In the genomic region with DNA sequence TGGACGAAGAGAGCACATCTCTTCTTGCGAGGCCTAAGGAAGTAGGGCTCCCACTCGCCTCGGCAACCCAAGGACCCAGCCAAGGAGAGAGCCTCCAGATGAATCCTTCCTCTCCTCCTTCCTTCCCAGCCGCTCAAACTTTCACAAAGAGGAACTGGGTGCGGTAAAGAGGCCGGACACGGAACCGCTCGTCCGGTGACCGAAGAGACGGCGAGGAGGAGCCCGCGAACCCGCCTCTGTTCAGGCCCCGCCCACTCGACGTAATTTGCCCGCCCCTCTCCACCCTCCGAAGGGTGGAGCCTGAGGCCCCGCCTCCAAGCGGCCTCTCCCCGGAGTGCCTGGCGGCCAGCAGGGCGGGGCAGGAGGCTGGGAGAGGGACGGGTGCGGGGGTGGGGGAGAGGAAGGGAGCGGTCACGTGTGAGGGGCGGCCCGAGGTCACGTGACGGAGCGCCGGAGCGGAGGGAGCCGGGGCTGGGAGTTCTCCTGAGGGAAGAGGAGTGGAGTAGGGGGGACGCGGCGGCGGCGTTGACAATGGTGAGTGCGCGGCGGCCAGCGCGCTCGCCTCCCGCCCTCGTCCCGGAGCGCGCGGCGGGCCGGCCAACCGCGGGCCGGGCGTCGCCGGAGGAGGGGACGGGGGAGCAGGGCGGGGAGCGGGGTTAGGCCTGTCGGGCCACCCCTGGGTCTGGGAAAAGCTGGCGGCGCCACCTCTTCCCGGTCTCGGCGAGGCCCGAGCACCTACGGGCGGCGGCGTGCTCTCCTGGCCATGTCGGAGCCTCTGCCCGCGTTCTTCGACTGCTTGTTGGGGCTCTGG, we compare ENCODE assay signal across 1 cellular context.
TF ChIP-seq lines count a peak whose summit lies in the region.

A gene (plus strand): TSS at position 432 of the 811 bp plus-strand sequence. CDS start 100 bp downstream, at position 532.

TF ChIP-seq in HepG2, 621 proteins besides CTCF, POLR2A, EP300 and RAD21 (continued from another document and continues in another):
- TF ChIP-seq, protein P1, sequence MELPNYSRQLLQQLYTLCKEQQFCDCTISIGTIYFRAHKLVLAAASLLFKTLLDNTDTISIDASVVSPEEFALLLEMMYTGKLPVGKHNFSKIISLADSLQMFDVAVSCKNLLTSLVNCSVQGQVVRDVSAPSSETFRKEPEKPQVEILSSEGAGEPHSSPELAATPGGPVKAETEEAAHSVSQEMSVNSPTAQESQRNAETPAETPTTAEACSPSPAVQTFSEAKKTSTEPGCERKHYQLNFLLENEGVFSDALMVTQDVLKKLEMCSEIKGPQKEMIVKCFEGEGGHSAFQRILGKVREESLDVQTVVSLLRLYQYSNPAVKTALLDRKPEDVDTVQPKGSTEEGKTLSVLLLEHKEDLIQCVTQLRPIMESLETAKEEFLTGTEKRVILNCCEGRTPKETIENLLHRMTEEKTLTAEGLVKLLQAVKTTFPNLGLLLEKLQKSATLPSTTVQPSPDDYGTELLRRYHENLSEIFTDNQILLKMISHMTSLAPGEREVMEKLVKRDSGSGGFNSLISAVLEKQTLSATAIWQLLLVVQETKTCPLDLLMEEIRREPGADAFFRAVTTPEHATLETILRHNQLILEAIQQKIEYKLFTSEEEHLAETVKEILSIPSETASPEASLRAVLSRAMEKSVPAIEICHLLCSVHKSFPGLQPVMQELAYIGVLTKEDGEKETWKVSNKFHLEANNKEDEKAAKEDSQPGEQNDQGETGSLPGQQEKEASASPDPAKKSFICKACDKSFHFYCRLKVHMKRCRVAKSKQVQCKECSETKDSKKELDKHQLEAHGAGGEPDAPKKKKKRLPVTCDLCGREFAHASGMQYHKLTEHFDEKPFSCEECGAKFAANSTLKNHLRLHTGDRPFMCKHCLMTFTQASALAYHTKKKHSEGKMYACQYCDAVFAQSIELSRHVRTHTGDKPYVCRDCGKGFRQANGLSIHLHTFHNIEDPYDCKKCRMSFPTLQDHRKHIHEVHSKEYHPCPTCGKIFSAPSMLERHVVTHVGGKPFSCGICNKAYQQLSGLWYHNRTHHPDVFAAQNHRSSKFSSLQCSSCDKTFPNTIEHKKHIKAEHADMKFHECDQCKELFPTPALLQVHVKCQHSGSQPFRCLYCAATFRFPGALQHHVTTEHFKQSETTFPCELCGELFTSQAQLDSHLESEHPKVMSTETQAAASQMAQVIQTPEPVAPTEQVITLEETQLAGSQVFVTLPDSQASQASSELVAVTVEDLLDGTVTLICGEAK (IDR thresholded peaks at IDR 0.05): no peak
- TF ChIP-seq, protein P1 (CRISPR knock-in tag; IDR thresholded peaks at IDR 0.05): no peak; the same call in 1 of the 2 replicates
- TF ChIP-seq RFX5 (IDR thresholded peaks at IDR 0.05; ENCODE audit: low read depth, low read length) (no peak), XBP1 (CRISPR knock-in tag; IDR thresholded peaks at IDR 0.05) (no peak), ZNF567 (CRISPR knock-in tag; IDR thresholded peaks at IDR 0.05; ENCODE audit: borderline replicate concordance) (no peak), WIZ (CRISPR knock-in tag; IDR thresholded peaks at IDR 0.05) (no peak), KDM1A (CRISPR knock-in tag; IDR thresholded peaks at IDR 0.05) (no peak), NR2F6 (IDR thresholded peaks at IDR 0.05) (no peak), NR2F6 (CRISPR knock-in tag; IDR thresholded peaks at IDR 0.05) (no peak), ZNF251 (CRISPR knock-in tag; IDR thresholded peaks at IDR 0.05) (no peak), ZNF781 (CRISPR knock-in tag; IDR thresholded peaks at IDR 0.05; ENCODE audit: borderline replicate concordance, not compliant biosample characterization) (peak; percentile 93), DNMT3B (CRISPR knock-in tag; conservative IDR thresholded peaks at IDR 0.05) (peak; percentile 70; the same call in 1 of the 2 replicates), IRX3 (CRISPR knock-in tag; IDR thresholded peaks at IDR 0.05; ENCODE audit: borderline replicate concordance, low read depth) (no peak), DMAP1 (CRISPR knock-in tag; IDR thresholded peaks at IDR 0.05) (peak; percentile 14), ZNF670 (CRISPR knock-in tag; IDR thresholded peaks at IDR 0.05; ENCODE audit: borderline replicate concordance) (no peak), KAT7 (CRISPR knock-in tag; IDR thresholded peaks at IDR 0.05; ENCODE audit: borderline replicate concordance) (peak; percentile 61; the same call in 1 of the 2 replicates), GLI4 (CRISPR knock-in tag; IDR thresholded peaks at IDR 0.05; ENCODE audit: borderline replicate concordance) (no peak), MTF1 (CRISPR knock-in tag; IDR thresholded peaks at IDR 0.05) (no peak)
- TF ChIP-seq, protein P2, sequence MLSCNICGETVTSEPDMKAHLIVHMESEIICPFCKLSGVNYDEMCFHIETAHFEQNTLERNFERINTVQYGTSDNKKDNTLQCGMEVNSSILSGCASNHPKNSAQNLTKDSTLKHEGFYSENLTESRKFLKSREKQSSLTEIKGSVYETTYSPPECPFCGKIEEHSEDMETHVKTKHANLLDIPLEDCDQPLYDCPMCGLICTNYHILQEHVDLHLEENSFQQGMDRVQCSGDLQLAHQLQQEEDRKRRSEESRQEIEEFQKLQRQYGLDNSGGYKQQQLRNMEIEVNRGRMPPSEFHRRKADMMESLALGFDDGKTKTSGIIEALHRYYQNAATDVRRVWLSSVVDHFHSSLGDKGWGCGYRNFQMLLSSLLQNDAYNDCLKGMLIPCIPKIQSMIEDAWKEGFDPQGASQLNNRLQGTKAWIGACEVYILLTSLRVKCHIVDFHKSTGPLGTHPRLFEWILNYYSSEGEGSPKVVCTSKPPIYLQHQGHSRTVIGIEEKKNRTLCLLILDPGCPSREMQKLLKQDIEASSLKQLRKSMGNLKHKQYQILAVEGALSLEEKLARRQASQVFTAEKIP (CRISPR knock-in tag; IDR thresholded peaks at IDR 0.05; ENCODE audit: borderline replicate concordance): no peak
- TF ChIP-seq, protein P3, sequence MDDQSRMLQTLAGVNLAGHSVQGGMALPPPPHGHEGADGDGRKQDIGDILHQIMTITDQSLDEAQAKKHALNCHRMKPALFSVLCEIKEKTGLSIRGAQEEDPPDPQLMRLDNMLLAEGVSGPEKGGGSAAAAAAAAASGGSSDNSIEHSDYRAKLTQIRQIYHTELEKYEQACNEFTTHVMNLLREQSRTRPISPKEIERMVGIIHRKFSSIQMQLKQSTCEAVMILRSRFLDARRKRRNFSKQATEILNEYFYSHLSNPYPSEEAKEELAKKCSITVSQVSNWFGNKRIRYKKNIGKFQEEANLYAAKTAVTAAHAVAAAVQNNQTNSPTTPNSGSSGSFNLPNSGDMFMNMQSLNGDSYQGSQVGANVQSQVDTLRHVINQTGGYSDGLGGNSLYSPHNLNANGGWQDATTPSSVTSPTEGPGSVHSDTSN (CRISPR knock-in tag; IDR thresholded peaks at IDR 0.05; ENCODE audit: borderline replicate concordance): no peak
- TF ChIP-seq, protein P4, sequence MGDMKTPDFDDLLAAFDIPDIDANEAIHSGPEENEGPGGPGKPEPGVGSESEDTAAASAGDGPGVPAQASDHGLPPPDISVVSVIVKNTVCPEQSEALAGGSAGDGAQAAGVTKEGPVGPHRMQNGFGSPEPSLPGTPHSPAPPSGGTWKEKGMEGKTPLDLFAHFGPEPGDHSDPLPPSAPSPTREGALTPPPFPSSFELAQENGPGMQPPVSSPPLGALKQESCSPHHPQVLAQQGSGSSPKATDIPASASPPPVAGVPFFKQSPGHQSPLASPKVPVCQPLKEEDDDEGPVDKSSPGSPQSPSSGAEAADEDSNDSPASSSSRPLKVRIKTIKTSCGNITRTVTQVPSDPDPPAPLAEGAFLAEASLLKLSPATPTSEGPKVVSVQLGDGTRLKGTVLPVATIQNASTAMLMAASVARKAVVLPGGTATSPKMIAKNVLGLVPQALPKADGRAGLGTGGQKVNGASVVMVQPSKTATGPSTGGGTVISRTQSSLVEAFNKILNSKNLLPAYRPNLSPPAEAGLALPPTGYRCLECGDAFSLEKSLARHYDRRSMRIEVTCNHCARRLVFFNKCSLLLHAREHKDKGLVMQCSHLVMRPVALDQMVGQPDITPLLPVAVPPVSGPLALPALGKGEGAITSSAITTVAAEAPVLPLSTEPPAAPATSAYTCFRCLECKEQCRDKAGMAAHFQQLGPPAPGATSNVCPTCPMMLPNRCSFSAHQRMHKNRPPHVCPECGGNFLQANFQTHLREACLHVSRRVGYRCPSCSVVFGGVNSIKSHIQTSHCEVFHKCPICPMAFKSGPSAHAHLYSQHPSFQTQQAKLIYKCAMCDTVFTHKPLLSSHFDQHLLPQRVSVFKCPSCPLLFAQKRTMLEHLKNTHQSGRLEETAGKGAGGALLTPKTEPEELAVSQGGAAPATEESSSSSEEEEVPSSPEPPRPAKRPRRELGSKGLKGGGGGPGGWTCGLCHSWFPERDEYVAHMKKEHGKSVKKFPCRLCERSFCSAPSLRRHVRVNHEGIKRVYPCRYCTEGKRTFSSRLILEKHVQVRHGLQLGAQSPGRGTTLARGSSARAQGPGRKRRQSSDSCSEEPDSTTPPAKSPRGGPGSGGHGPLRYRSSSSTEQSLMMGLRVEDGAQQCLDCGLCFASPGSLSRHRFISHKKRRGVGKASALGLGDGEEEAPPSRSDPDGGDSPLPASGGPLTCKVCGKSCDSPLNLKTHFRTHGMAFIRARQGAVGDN (CRISPR knock-in tag; IDR thresholded peaks at IDR 0.05): peak; percentile 82
- TF ChIP-seq, protein P5, sequence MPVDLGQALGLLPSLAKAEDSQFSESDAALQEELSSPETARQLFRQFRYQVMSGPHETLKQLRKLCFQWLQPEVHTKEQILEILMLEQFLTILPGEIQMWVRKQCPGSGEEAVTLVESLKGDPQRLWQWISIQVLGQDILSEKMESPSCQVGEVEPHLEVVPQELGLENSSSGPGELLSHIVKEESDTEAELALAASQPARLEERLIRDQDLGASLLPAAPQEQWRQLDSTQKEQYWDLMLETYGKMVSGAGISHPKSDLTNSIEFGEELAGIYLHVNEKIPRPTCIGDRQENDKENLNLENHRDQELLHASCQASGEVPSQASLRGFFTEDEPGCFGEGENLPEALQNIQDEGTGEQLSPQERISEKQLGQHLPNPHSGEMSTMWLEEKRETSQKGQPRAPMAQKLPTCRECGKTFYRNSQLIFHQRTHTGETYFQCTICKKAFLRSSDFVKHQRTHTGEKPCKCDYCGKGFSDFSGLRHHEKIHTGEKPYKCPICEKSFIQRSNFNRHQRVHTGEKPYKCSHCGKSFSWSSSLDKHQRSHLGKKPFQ (CRISPR knock-in tag; IDR thresholded peaks at IDR 0.05; ENCODE audit: insufficient replicate concordance): peak; percentile 60
- TF ChIP-seq, protein P6, sequence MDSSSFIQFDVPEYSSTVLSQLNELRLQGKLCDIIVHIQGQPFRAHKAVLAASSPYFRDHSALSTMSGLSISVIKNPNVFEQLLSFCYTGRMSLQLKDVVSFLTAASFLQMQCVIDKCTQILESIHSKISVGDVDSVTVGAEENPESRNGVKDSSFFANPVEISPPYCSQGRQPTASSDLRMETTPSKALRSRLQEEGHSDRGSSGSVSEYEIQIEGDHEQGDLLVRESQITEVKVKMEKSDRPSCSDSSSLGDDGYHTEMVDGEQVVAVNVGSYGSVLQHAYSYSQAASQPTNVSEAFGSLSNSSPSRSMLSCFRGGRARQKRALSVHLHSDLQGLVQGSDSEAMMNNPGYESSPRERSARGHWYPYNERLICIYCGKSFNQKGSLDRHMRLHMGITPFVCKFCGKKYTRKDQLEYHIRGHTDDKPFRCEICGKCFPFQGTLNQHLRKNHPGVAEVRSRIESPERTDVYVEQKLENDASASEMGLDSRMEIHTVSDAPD (CRISPR knock-in tag; IDR thresholded peaks at IDR 0.05): no peak
- TF ChIP-seq, protein P7, sequence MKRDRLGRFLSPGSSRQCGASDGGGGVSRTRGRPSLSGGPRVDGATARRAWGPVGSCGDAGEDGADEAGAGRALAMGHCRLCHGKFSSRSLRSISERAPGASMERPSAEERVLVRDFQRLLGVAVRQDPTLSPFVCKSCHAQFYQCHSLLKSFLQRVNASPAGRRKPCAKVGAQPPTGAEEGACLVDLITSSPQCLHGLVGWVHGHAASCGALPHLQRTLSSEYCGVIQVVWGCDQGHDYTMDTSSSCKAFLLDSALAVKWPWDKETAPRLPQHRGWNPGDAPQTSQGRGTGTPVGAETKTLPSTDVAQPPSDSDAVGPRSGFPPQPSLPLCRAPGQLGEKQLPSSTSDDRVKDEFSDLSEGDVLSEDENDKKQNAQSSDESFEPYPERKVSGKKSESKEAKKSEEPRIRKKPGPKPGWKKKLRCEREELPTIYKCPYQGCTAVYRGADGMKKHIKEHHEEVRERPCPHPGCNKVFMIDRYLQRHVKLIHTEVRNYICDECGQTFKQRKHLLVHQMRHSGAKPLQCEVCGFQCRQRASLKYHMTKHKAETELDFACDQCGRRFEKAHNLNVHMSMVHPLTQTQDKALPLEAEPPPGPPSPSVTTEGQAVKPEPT (CRISPR knock-in tag; IDR thresholded peaks at IDR 0.05; ENCODE audit: low read depth): peak; percentile 81
